ENCODE assay signal across 23 cellular contexts in the genomic region with DNA sequence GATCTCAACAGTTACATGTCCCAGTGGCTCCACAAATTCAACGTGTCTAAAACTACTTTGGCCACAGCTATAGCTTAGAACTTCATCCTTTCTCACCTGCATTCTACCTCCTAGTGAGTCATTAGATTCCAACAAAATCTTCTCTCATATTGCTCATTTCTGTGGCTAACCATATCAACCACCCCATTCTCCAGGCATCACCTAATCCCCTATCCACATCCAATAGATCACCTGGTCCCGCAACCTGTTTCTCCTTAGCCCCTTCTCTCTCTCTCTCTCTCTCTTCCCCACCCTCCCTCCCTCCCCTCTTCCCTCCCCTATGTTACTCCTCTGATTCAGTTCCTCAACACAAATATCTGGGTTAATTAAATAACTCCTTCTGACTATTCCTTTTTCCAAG.
"Had no signal": no experiment of that assay in that cellular context is flagged by ENCODE, and none has a peak within 500 bp of the region (broad histone marks: within the 10 kb centered on the region; RNA-seq: fewer than 3 reads in every experiment).

No MANE protein-coding gene starts in this region.

- H3K27me3 ChIP-seq: MG63 had no signal

- H3K9ac ChIP-seq: SK-N-SH had no signal

- H3K36me3 ChIP-seq: MG63 had no signal

- H3K4me3 ChIP-seq: MG63 had no signal

- FAIRE-seq: RCC 7860 had no signal

- H3K9me3 ChIP-seq: MG63, SK-N-SH had no signal

- DNase-seq: IMR-90, Kasumi-1, KG1, MG63, NCI-H1092, NCI-H1105 treated with DMSO at 0.1 percent for 48 hours, NCI-H1417 treated with DMSO at 0.1 percent for 48 hours, NCI-H146, NCI-H1694 treated with DMSO at 0.1 percent for 48 hours, NCI-H1930, NCI-H2081, NCI-H2107, NCI-H226, NCI-H446, NCI-H510A, NCI-H524 treated with DMSO at 0.1 percent for 48 hours, NCI-H69, NCI-H774, RPMI8226, SHP77, SK-N-SH, SW 1271 had no signal

- H3K4me2 ChIP-seq: SK-N-SH had no signal
